ENCODE assay signal across 23 cellular contexts in the genomic region with DNA sequence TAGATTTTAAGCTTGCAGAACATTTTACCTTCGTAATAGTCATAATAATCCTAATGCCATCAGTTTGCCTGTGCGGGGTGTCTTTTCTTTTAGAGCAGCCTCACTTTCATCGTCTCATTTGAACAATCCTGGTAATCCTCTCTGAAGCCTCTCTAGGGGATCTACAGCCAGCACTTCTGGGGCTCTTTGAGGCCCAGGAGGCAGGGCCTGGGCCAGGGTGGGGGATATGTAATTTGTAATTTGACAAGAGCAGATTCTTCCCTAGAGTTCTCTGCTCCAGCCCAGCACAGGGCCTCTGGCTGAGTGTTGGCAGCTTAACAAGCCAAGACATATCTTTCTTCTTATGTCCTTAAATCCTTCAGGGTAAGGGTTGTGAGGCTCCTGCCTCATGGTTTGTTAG. TPM values are rescaled to one million over a fixed set of nuclear protein-coding genes. Genes with fewer than 3 reads are reported as not detected.
DNase-seq lines count a peak whose midpoint lies in the region; ATAC-seq, FAIRE-seq and TF ChIP-seq lines count a peak whose summit lies in the region.
"Had no signal": no experiment of that assay in that cellular context is flagged by ENCODE, and none has a peak within 500 bp of the region (broad histone marks: within the 10 kb centered on the region; RNA-seq: fewer than 3 reads in every experiment).

No MANE protein-coding gene starts in this region.

- H3K79me2 ChIP-seq in hepatocyte = no peaks in the 10 kb centered on the region

- H3K4me1 Mint-ChIP-seq in type B pancreatic cell (ENCODE audit: unreplicated experiment) (peaks cover 12% of the 10 kb centered on the region), progenitor cell of endocrine pancreas (ENCODE audit: low read depth) (peaks cover 4% of the 10 kb centered on the region)

- H4K20me1 ChIP-seq in hepatocyte (ENCODE audit: insufficient read depth, poor library complexity, severe bottlenecking) = no peaks in the 10 kb centered on the region
- H4K20me1 ChIP-seq: BLaER1 had no signal

- no peak for ATAC-seq in pancreas
- ATAC-seq: GM12878, HCT116 had no signal

- peak overlapping the region; percentile 35 for H2AFZ ChIP-seq in hepatocyte

- H3K4me3 Mint-ChIP-seq in type B pancreatic cell (peak overlapping the region; percentile 6), progenitor cell of endocrine pancreas (ENCODE audit: low read depth) (no peak overlapping the region)
- H3K4me3 Mint-ChIP-seq: CD4-positive, alpha-beta T cell had no signal

- H3K4me1 ChIP-seq in hepatocyte (ENCODE audit: insufficient read depth) (no peaks in the 10 kb centered on the region), pancreas (no peaks in the 10 kb centered on the region)
- H3K4me1 ChIP-seq: SJCRH30 had no signal

- H3K9me2 ChIP-seq in hepatocyte (replicated peaks; ENCODE audit: insufficient read depth) = no peaks in the 10 kb centered on the region

- H3K9me3 Mint-ChIP-seq in type B pancreatic cell (no peaks in the 10 kb centered on the region), progenitor cell of endocrine pancreas (ENCODE audit: low read depth) (no peaks in the 10 kb centered on the region)
- H3K9me3 Mint-ChIP-seq: CD4-positive, alpha-beta T cell; IgD-negative memory B cell had no signal

- no peak for TF ChIP-seq CTCF in hepatocyte (IDR thresholded peaks at IDR 0.05; ENCODE audit: poor library complexity)
- no peak for TF ChIP-seq CTCF in type B pancreatic cell (conservative IDR thresholded peaks at IDR 0.05)
- TF ChIP-seq CTCF in pancreas (IDR thresholded peaks at IDR 0.05) = no peak
- TF ChIP-seq CTCF in progenitor cell of endocrine pancreas (IDR thresholded peaks at IDR 0.05; ENCODE audit: unreplicated experiment) = no peak

- H3K36me3 Mint-ChIP-seq in type B pancreatic cell (no peaks in the 10 kb centered on the region), progenitor cell of endocrine pancreas (ENCODE audit: insufficient read depth) (no peaks in the 10 kb centered on the region)
- H3K36me3 Mint-ChIP-seq: IgD-negative memory B cell had no signal

- H3K36me3 ChIP-seq in hepatocyte (replicated peaks; ENCODE audit: insufficient read depth, low read depth) (no peaks in the 10 kb centered on the region), pancreas (no peaks in the 10 kb centered on the region)
- H3K36me3 ChIP-seq: BLaER1, SJCRH30 had no signal

- H3K4me3 ChIP-seq in hepatocyte (no peak overlapping the region), pancreas (no peak overlapping the region)
- H3K4me3 ChIP-seq: BLaER1, GM12878, SJCRH30 had no signal

- H3K27ac ChIP-seq in hepatocyte = no peak overlapping the region
- no peak overlapping the region for H3K27ac ChIP-seq in pancreas
- H3K27ac ChIP-seq: 22Rv1, BLaER1, SJCRH30 had no signal

- H3K27me3 Mint-ChIP-seq in type B pancreatic cell = no peaks in the 10 kb centered on the region
- H3K27me3 Mint-ChIP-seq in progenitor cell of endocrine pancreas = peaks cover 4% of the 10 kb centered on the region
- H3K27me3 Mint-ChIP-seq: CD4-positive, alpha-beta T cell had no signal

- FAIRE-seq in pancreas (lab: Jason Lieb, UNC) = no peak
- FAIRE-seq: GM12878, H1, RCC 7860 had no signal

- 72% methylated on average over 3 of the region's 3 CpGs for WGBS in hepatocyte (ENCODE audit: low lambda C conversion rate, missing lambda C conversion rate)
- WGBS in pancreas, 2 donors = 89 to 95% methylated on average over 3 of the region's 3 CpGs

- peak; percentile 33 for DNase-seq in NCI-H1436 (lab: John Stamatoyannopoulos, UW)
- DNase-seq in NCI-H1436 treated with DMSO at 0.1 percent for 48 hours (lab: John Stamatoyannopoulos, UW) = no peak
- DNase-seq in NCI-H82 (lab: John Stamatoyannopoulos, UW) = peak; percentile 76
- DNase-seq in hepatocyte (ENCODE audit: low spot score) = no peak
- DNase-seq in type B pancreatic cell (ENCODE audit: extremely low spot score, unreplicated experiment) = no peak
- DNase-seq in pancreas = no peak
- no peak for DNase-seq in NCI-H345 (lab: John Stamatoyannopoulos, UW)
- DNase-seq in progenitor cell of endocrine pancreas (ENCODE audit: low spot score, unreplicated experiment) = no peak
- DNase-seq: ACHN; CD4-positive, alpha-beta T cell; COR-L47; DND-41; NCI-H187; NCI-H510A; OCI-M1; SJCRH30 had no signal

- no peak overlapping the region for H3K27ac Mint-ChIP-seq in type B pancreatic cell
- H3K27ac Mint-ChIP-seq in progenitor cell of endocrine pancreas = no peak overlapping the region
- H3K27ac Mint-ChIP-seq: CD4-positive, alpha-beta T cell had no signal

- H3K4me2 ChIP-seq in hepatocyte = no peak overlapping the region
- H3K4me2 ChIP-seq: BLaER1 had no signal

- intact Hi-C loops in pancreas (cut with DNase I) = no loop called here

- no peaks in the 10 kb centered on the region for H3K27me3 ChIP-seq in hepatocyte
- no peaks in the 10 kb centered on the region for H3K27me3 ChIP-seq in pancreas
- H3K27me3 ChIP-seq: BLaER1, SJCRH30 had no signal

- H3K9me3 ChIP-seq in hepatocyte (ENCODE audit: low read depth) (no peaks in the 10 kb centered on the region), pancreas (no peaks in the 10 kb centered on the region)
- H3K9me3 ChIP-seq: BLaER1, SJCRH30 had no signal

RNA-seq across cellular contexts. Expression of a gene that starts 45.1 kb away (rescaled TPM):
- 61.9 and 93.0 TPM in 2 replicates for total RNA-seq in hepatocyte
- 59.7 and 65.5 TPM in 2 replicates for polyA plus RNA-seq in hepatocyte
- 106 and 186 TPM in 2 replicates for total RNA-seq in type B pancreatic cell (ENCODE audit: low replicate concordance)
- total RNA-seq in pancreas = 10 to 100 TPM; 40.7 to 69.4 (median 52.5) TPM
- 10 to 100 TPM; 16.8 to 23.8 TPM for polyA plus RNA-seq in pancreas
- total RNA-seq in progenitor cell of endocrine pancreas = 153 and 159 TPM in 2 replicates

Comparison
In these comparisons a context has a peak if more than half of its experiments do, and no peak if none do; other contexts are left out.
1. DNase-seq: peak in NCI-H1436 (single experiment) and NCI-H82 (single experiment); none in NCI-H1436 treated with DMSO at 0.1 percent for 48 hours (single experiment), hepatocyte (single experiment), type B pancreatic cell (single experiment), pancreas (0 of 6), NCI-H345 (single experiment) and progenitor cell of endocrine pancreas (single experiment).